8 cellular contexts compared by ENCODE assay signal in the genomic region with DNA sequence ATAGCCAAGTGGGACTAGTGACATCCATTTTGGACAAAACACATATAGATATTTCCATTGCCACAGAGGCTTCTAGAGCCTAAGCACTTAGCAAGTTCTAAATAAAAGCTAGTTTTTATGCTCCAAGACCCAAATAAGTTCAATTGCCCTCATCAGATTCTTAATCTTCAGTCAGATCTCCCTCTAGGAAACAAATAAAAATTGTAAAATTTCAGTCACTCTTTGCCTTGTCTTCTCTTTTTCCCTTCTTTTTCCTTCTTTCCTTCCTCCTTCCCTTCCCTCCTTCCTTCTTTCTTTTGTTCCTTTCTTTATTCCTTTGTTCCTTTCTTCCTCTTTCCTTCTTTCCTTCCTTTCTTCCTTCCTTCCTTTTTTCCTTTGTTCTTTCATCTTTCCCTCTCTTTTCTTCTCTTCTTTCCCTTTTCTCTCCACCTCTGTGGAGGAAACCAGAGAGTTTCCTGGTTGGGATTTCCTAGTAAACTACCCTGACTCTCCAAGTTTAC.
"Had no signal": no experiment of that assay in that cellular context is flagged by ENCODE, and none has a peak within 500 bp of the region (broad histone marks: within the 10 kb centered on the region; RNA-seq: fewer than 3 reads in every experiment).

No MANE protein-coding gene starts in this region.

- ATAC-seq: GM23338, HCT116, HepG2 had no signal

- H3K4me3 ChIP-seq: GM23338 had no signal

- H3K27ac ChIP-seq: HL-60 had no signal

- H3K36me3 Mint-ChIP-seq: IgD-negative memory B cell had no signal

- H3K27ac Mint-ChIP-seq: GM23338, H9, HFFc6 had no signal

- H3K4me1 Mint-ChIP-seq: IgD-negative memory B cell had no signal

- H3K4me3 Mint-ChIP-seq: GM23338, H9, HFFc6, IgD-negative memory B cell had no signal

- DNase-seq: H9, HFFc6, KG1 had no signal
